In the genomic region with DNA sequence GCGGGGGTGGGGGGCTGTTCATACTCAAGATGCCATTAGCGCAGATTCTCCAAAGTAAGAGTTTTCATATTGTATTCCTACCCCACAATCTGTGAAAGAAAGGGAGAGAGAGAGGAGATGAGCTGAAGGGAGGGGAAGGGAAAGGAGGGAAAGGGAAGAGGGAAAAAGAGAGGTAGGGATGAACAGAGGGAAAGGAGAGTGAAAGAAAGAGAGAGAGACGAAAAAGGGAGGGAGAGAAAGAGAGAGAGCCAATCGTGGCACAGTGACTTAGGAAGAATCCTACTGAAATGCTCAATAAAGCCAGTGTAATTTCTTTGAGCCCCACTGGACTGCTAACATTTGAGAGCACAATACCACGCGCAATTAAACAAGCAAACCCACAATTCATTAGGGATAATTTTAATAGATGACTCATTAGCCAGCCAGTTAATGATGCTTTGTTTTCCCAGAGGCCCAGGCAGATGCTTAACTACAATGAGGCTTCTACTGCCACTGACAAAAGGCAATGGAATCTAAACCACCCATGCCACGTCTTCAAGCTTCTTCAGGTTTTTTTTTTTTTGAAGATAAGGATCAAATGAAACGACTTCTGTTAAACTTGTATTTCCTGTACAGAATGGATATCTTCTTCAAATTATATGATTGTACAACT, we compare ENCODE assay signal across 10 cellular contexts.
DNase-seq lines count a peak whose midpoint lies in the region; ATAC-seq and TF ChIP-seq lines count a peak whose summit lies in the region.
"Had no signal": no experiment of that assay in that cellular context is flagged by ENCODE, and none has a peak within 500 bp of the region (broad histone marks: within the 10 kb centered on the region; RNA-seq: fewer than 3 reads in every experiment).

No MANE protein-coding gene starts in this region.

- peak overlapping the region; percentile 45 for H3K27ac Mint-ChIP-seq in activated T-helper 17 cell treated with anti-CD3 and anti-CD28 coated beads, Interleukin-2, amount 50 U/mL, for 72 hours

- H3K27ac ChIP-seq in foreskin keratinocyte: peak overlapping the region; percentile 9

- no peaks in the 10 kb centered on the region for H3K27me3 Mint-ChIP-seq in activated T-helper 17 cell treated with anti-CD3 and anti-CD28 coated beads, Interleukin-2, amount 50 U/mL, for 72 hours

- peak overlapping the region; percentile 1 for H3K9ac ChIP-seq in skeletal muscle satellite cell (ENCODE audit: low read depth, low read length)

- TF ChIP-seq CTCF in foreskin keratinocyte (conservative IDR thresholded peaks at IDR 0.05) (no peak), mucosa of descending colon (IDR thresholded peaks at IDR 0.05) (no peak)

- no peak for TF ChIP-seq POLR2A in GM18505 (IDR thresholded peaks at IDR 0.05; ENCODE audit: borderline replicate concordance, extremely low read depth, insufficient read depth, insufficient read length)

- H3K9me3 ChIP-seq in skeletal muscle satellite cell (replicated peaks; ENCODE audit: low read length): no peaks in the 10 kb centered on the region
- no peaks in the 10 kb centered on the region for H3K9me3 ChIP-seq in mucosa of descending colon

- H3K27me3 ChIP-seq in foreskin keratinocyte: no peaks in the 10 kb centered on the region
- H3K27me3 ChIP-seq in skeletal muscle satellite cell (ENCODE audit: control insufficient read depth, insufficient read depth, low read length): no peaks in the 10 kb centered on the region

- H3K36me3 ChIP-seq in skeletal muscle satellite cell (ENCODE audit: insufficient read depth, low read length) (no peaks in the 10 kb centered on the region), mucosa of descending colon (ENCODE audit: low read depth) (no peaks in the 10 kb centered on the region)

- no peaks in the 10 kb centered on the region for H3K9me3 Mint-ChIP-seq in activated T-helper 17 cell treated with anti-CD3 and anti-CD28 coated beads, Interleukin-2, amount 50 U/mL, for 72 hours
- H3K9me3 Mint-ChIP-seq: neural crest cell had no signal

- H3K36me3 Mint-ChIP-seq in activated T-helper 17 cell treated with anti-CD3 and anti-CD28 coated beads, Interleukin-2, amount 50 U/mL, for 72 hours (ENCODE audit: low read depth): no peaks in the 10 kb centered on the region

- peaks cover 13% of the 10 kb centered on the region for H3K4me1 Mint-ChIP-seq in activated T-helper 17 cell treated with anti-CD3 and anti-CD28 coated beads, Interleukin-2, amount 50 U/mL, for 72 hours

- H3K4me1 ChIP-seq in foreskin keratinocyte: peaks cover 29% of the 10 kb centered on the region
- H3K4me1 ChIP-seq in skeletal muscle satellite cell (ENCODE audit: control insufficient read depth, insufficient read depth, low read length): peaks cover 26% of the 10 kb centered on the region
- no peaks in the 10 kb centered on the region for H3K4me1 ChIP-seq in mucosa of descending colon (ENCODE audit: low read depth)

- intact Hi-C loops in mucosa of descending colon (cut with DNase I, micrococcal nuclease): no loop called here

- DNase-seq in NCI-H1105 treated with DMSO at 0.1 percent for 48 hours (lab: John Stamatoyannopoulos, UW) (peak; percentile 31), NCI-H1105 (lab: John Stamatoyannopoulos, UW) (no peak), foreskin keratinocyte (peak; percentile 67 to 85), 8988T (no peak), mucosa of descending colon (no peak)
- DNase-seq: cerebellar nuclear complex had no signal

- no peak for ATAC-seq in activated T-helper 17 cell treated with anti-CD3 and anti-CD28 coated beads, Interleukin-2, amount 50 U/mL, for 72 hours (replicated peaks)
- ATAC-seq in foreskin keratinocyte (peak; percentile 45), mucosa of descending colon (no peak), GM18505 (IDR thresholded peaks at IDR 0.05; ENCODE audit: unreplicated experiment) (no peak)

- H3K4me3 ChIP-seq in skeletal muscle satellite cell (ENCODE audit: low read length): no peak overlapping the region
- H3K4me3 ChIP-seq in mucosa of descending colon: no peak overlapping the region

- no peak overlapping the region for H3K4me2 ChIP-seq in skeletal muscle satellite cell (ENCODE audit: low read length)

- no peak overlapping the region for H3K4me3 Mint-ChIP-seq in activated T-helper 17 cell treated with anti-CD3 and anti-CD28 coated beads, Interleukin-2, amount 50 U/mL, for 72 hours
- H3K4me3 Mint-ChIP-seq: neural crest cell had no signal

Comparison
In these comparisons a context has a peak if more than half of its experiments do, and no peak if none do; other contexts are left out.
1. DNase-seq: peak in NCI-H1105 treated with DMSO at 0.1 percent for 48 hours (single experiment) and foreskin keratinocyte (2 of 2); none in NCI-H1105 (single experiment), 8988T (single experiment) and mucosa of descending colon (0 of 3).